In the genomic region with DNA sequence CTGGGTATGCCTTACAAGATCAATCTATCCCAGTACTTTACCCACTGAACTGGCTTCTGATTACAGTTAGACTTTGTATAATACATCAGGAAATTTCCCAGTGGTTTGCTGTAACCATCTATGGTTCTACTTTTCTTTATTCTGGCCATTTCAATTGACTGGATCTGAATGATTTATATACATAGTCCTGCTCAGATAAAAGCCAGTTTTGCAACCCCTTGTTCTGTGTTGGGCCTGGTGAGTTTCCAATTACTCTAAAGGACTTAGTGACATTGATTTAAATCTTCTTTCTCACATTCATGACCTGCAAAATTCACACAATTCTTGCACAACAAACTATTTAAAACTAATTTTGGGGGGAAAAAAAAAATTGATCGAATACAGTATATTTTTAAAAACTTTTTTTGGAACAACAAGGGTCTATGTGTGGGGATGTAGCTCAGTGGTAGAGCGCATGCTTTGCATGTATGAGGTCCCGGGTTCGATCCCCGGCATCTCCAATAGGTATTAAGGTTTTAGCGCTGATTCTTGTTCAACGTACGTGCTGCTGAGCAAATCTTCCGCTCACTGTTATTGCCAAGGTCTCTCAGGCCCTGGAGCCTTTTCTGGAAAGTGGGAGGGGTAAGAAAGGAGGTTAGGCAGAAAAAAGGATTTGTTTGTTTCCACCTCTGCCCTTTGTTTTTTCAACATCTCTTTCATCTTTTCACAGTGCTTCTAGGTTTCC, we compare ENCODE assay signal across 8 cellular contexts.
DNase-seq lines count a peak whose midpoint lies in the region; ATAC-seq and TF ChIP-seq lines count a peak whose summit lies in the region.

No MANE protein-coding gene starts in this region.

- H3K27me3 ChIP-seq in GM06990 (replicated peaks; ENCODE audit: control insufficient read depth, insufficient read depth, low read length): no peaks in the 10 kb centered on the region
- no peaks in the 10 kb centered on the region for H3K27me3 ChIP-seq in MM.1S (replicated peaks; ENCODE audit: insufficient read depth, low read length)
- H3K27me3 ChIP-seq in neuronal stem cell (ENCODE audit: control insufficient read depth in 3 of 3, insufficient read depth in 3 of 3, low read depth in 1 of 3, low read length in 3 of 3): no peaks in the 10 kb centered on the region
- H3K27me3 ChIP-seq in CD4-positive, alpha-beta memory T cell (ENCODE audit: insufficient read depth, low read length): peaks cover 14% of the 10 kb centered on the region
- peaks cover 6% of the 10 kb centered on the region for H3K27me3 ChIP-seq in CD8-positive, alpha-beta memory T cell (ENCODE audit: insufficient read depth, low read length, poor library complexity, severe bottlenecking)

- POLR2A ChIA-PET in CD4-positive, alpha-beta memory T cell (lab: Charles Lee; ENCODE audit: partially characterized antibody): no interaction called here
- POLR2A ChIA-PET in T-cell (lab: Charles Lee): no interaction called here
- POLR2A ChIA-PET in CD8-positive, alpha-beta memory T cell (lab: Charles Lee): no interaction called here

- H3K36me3 ChIP-seq in GM06990 (ENCODE audit: control insufficient read depth, insufficient read depth, low read length) (no peaks in the 10 kb centered on the region), MM.1S (replicated peaks; ENCODE audit: insufficient read depth, low read length) (no peaks in the 10 kb centered on the region), neuronal stem cell (replicated peaks in 1 of 2; ENCODE audit: control insufficient read depth in 2 of 2, insufficient read depth in 2 of 2, low read length in 2 of 2) (no peaks in the 10 kb centered on the region)
- no peaks in the 10 kb centered on the region for H3K36me3 ChIP-seq in CD4-positive, alpha-beta memory T cell (ENCODE audit: insufficient read depth, low read length)
- H3K36me3 ChIP-seq in CD8-positive, alpha-beta memory T cell (ENCODE audit: insufficient read depth, low read length): no peaks in the 10 kb centered on the region

- intact Hi-C loops in activated naive CD4-positive, alpha-beta T cell treated with anti-CD3 and anti-CD28 coated beads for 36 hours (cut with micrococcal nuclease): no loop called here
- intact Hi-C loops in CD4-positive, alpha-beta memory T cell (cut with micrococcal nuclease): no loop called here

- peak overlapping the region; percentile 25; the same call in 1 of the 2 replicates for H3K27ac ChIP-seq in MM.1S (ENCODE audit: low read length)
- no peak overlapping the region for H3K27ac ChIP-seq in neuronal stem cell (replicated peaks; ENCODE audit: low read length)
- no peak overlapping the region for H3K27ac ChIP-seq in CD4-positive, alpha-beta memory T cell (ENCODE audit: low read depth, low read length)
- H3K27ac ChIP-seq in CD8-positive, alpha-beta memory T cell (ENCODE audit: low read depth, low read length): no peak overlapping the region

- H3K4ac ChIP-seq in neuronal stem cell (ENCODE audit: low read length): no peak overlapping the region

- no peaks in the 10 kb centered on the region for H3F3A ChIP-seq in MM.1S (ENCODE audit: insufficient read depth, low read length)

- H3K4me3 ChIP-seq in GM06990 (replicated peaks; ENCODE audit: low read depth, low read length): no peak overlapping the region
- H3K4me3 ChIP-seq in MM.1S (ENCODE audit: low read length): peak overlapping the region; percentile 33
- H3K4me3 ChIP-seq in neuronal stem cell (ENCODE audit: low read length in 2 of 2): peak overlapping the region in 1 of 2 donors; percentile 69
- no peak overlapping the region for H3K4me3 ChIP-seq in CD4-positive, alpha-beta memory T cell (ENCODE audit: low read length in 2 of 2)
- no peak overlapping the region for H3K4me3 ChIP-seq in CD8-positive, alpha-beta memory T cell (ENCODE audit: low read length)

- peaks cover 44% of the 10 kb centered on the region for H3K27me3 Mint-ChIP-seq in activated naive CD4-positive, alpha-beta T cell treated with anti-CD3 and anti-CD28 coated beads for 36 hours (ENCODE audit: low read depth)
- peaks cover 31 to 40% of the 10 kb centered on the region in 2 donors for H3K27me3 Mint-ChIP-seq in CD4-positive, alpha-beta memory T cell
- H3K27me3 Mint-ChIP-seq in T-cell: peaks cover 32 to 53% of the 10 kb centered on the region in 2 donors
- H3K27me3 Mint-ChIP-seq in CD8-positive, alpha-beta memory T cell: peaks cover 21 to 64% of the 10 kb centered on the region in 2 donors

- CTCF ChIA-PET in activated naive CD4-positive, alpha-beta T cell treated with anti-CD3 and anti-CD28 coated beads for 36 hours (lab: Charles Lee): no interaction called here
- CTCF ChIA-PET in CD4-positive, alpha-beta memory T cell (lab: Charles Lee; ENCODE audit: partially characterized antibody): no interaction called here
- CTCF ChIA-PET in T-cell (lab: Charles Lee): no interaction called here
- CTCF ChIA-PET in CD8-positive, alpha-beta memory T cell (lab: Charles Lee): no interaction called here

- no peak overlapping the region for H3K23ac ChIP-seq in neuronal stem cell (ENCODE audit: low read depth, low read length, poor library complexity)

- H4K20me1 ChIP-seq in MM.1S (ENCODE audit: insufficient read depth, low read length): no peaks in the 10 kb centered on the region

- no peak overlapping the region for H4K8ac ChIP-seq in neuronal stem cell (ENCODE audit: low read depth, low read length)

- H3K27ac Mint-ChIP-seq in activated naive CD4-positive, alpha-beta T cell treated with anti-CD3 and anti-CD28 coated beads for 36 hours: peak overlapping the region; percentile 46
- peak overlapping the region in 1 of 7 donors; percentile 20 for H3K27ac Mint-ChIP-seq in CD4-positive, alpha-beta memory T cell
- no peak overlapping the region for H3K27ac Mint-ChIP-seq in T-cell
- H3K27ac Mint-ChIP-seq in CD8-positive, alpha-beta memory T cell: no peak overlapping the region

- TF ChIP-seq CTCF in GM06990 (IDR thresholded peaks at IDR 0.05; ENCODE audit: insufficient read depth, low read length, poor library complexity, severe bottlenecking): no peak
- no peak for TF ChIP-seq CTCF in MM.1S (IDR thresholded peaks at IDR 0.05; ENCODE audit: low read length)

- H3K79me2 ChIP-seq in MM.1S (ENCODE audit: low read length): no peaks in the 10 kb centered on the region

- H3K9me3 Mint-ChIP-seq in activated naive CD4-positive, alpha-beta T cell treated with anti-CD3 and anti-CD28 coated beads for 36 hours: no peaks in the 10 kb centered on the region
- peaks cover 0 to 5% (median 0%) of the 10 kb centered on the region in 8 donors for H3K9me3 Mint-ChIP-seq in CD4-positive, alpha-beta memory T cell
- H3K9me3 Mint-ChIP-seq in T-cell: no peaks in the 10 kb centered on the region
- peaks cover 0 to 2% (median 0%) of the 10 kb centered on the region in 5 donors for H3K9me3 Mint-ChIP-seq in CD8-positive, alpha-beta memory T cell

- H3K9me3 ChIP-seq in MM.1S (replicated peaks; ENCODE audit: insufficient read depth, low read length) (no peaks in the 10 kb centered on the region), neuronal stem cell (replicated peaks in 1 of 2; ENCODE audit: control insufficient read depth in 2 of 2, insufficient read depth in 1 of 2, low read depth in 1 of 2, low read length in 2 of 2) (peaks cover 0 to 2% of the 10 kb centered on the region in 2 donors)
- no peaks in the 10 kb centered on the region for H3K9me3 ChIP-seq in CD4-positive, alpha-beta memory T cell (ENCODE audit: control insufficient read depth in 1 of 2, low read length in 2 of 2)
- H3K9me3 ChIP-seq in CD8-positive, alpha-beta memory T cell (ENCODE audit: low read length): no peaks in the 10 kb centered on the region

- no peak overlapping the region for H3K14ac ChIP-seq in neuronal stem cell (ENCODE audit: low read length)

- H2BK15ac ChIP-seq in neuronal stem cell (ENCODE audit: low read length): no peak overlapping the region

- WGBS in neuronal stem cell (ENCODE audit: extremely low coverage in 2 of 2, insufficient read length in 2 of 2, insufficient replicate concordance in 1 of 2), 2 donors: no CpG with 5 or more reads among the region's 9 CpGs

- H2BK12ac ChIP-seq in neuronal stem cell (ENCODE audit: low read length): no peak overlapping the region

- no peak overlapping the region for H3K18ac ChIP-seq in neuronal stem cell (ENCODE audit: low read length)

- peak; percentile 36 for DNase-seq in GM06990 (ENCODE audit: extremely low read depth, insufficient read length)
- DNase-seq in MM.1S: peak; percentile 35
- DNase-seq in activated naive CD4-positive, alpha-beta T cell treated with anti-CD3 and anti-CD28 coated beads for 36 hours: peak; percentile 61
- no peak for DNase-seq in neuronal stem cell (ENCODE audit: low spot score)
- no peak for DNase-seq in CD4-positive, alpha-beta memory T cell
- no peak for DNase-seq in T-cell
- no peak for DNase-seq in CD8-positive, alpha-beta memory T cell

- H3K4me1 Mint-ChIP-seq in activated naive CD4-positive, alpha-beta T cell treated with anti-CD3 and anti-CD28 coated beads for 36 hours (ENCODE audit: low read depth): peaks cover under 1% of the 10 kb centered on the region
- H3K4me1 Mint-ChIP-seq in CD4-positive, alpha-beta memory T cell: peaks cover under 1 to 4% (median 2%) of the 10 kb centered on the region in 4 donors
- peaks cover 2 to 4% (median 3%) of the 10 kb centered on the region in 3 donors for H3K4me1 Mint-ChIP-seq in T-cell
- H3K4me1 Mint-ChIP-seq in CD8-positive, alpha-beta memory T cell: peaks cover 4 to 6% (median 4%) of the 10 kb centered on the region in 3 donors

- H3K9me2 ChIP-seq in MM.1S (replicated peaks; ENCODE audit: insufficient read depth, low read length): no peaks in the 10 kb centered on the region

- H3K4me2 ChIP-seq in MM.1S (ENCODE audit: low read depth, low read length): no peak overlapping the region; the same call in 1 of the 2 replicates
- H3K4me2 ChIP-seq in neuronal stem cell (ENCODE audit: insufficient read depth, low read length, poor library complexity, severe bottlenecking): peak overlapping the region; percentile 32

- ATAC-seq in T-cell (replicated peaks in 1 of 4) (no peak), GM21723 (IDR thresholded peaks at IDR 0.05; ENCODE audit: unreplicated experiment) (no peak)

- no peak overlapping the region for H3K4me3 Mint-ChIP-seq in activated naive CD4-positive, alpha-beta T cell treated with anti-CD3 and anti-CD28 coated beads for 36 hours
- H3K4me3 Mint-ChIP-seq in CD4-positive, alpha-beta memory T cell: no peak overlapping the region
- H3K4me3 Mint-ChIP-seq in T-cell: no peak overlapping the region
- H3K4me3 Mint-ChIP-seq in CD8-positive, alpha-beta memory T cell: no peak overlapping the region

- H3K4me1 ChIP-seq in MM.1S (ENCODE audit: low read length) (no peaks in the 10 kb centered on the region), neuronal stem cell (ENCODE audit: control insufficient read depth in 2 of 2, insufficient read depth in 1 of 2, low read depth in 1 of 2, low read length in 2 of 2) (peaks cover 0 to 2% of the 10 kb centered on the region in 2 donors)
- H3K4me1 ChIP-seq in CD4-positive, alpha-beta memory T cell (ENCODE audit: insufficient read depth, low read length): peaks cover 2% of the 10 kb centered on the region
- H3K4me1 ChIP-seq in CD8-positive, alpha-beta memory T cell (ENCODE audit: insufficient read depth, low read length): peaks cover under 1% of the 10 kb centered on the region

- H3K9ac ChIP-seq in MM.1S (ENCODE audit: low read length): no peak overlapping the region
- H3K9ac ChIP-seq in neuronal stem cell (ENCODE audit: low read depth, low read length, poor library complexity): no peak overlapping the region

- H2BK5ac ChIP-seq in neuronal stem cell (ENCODE audit: low read length): no peak overlapping the region

- H2AK5ac ChIP-seq in neuronal stem cell (ENCODE audit: low read depth, low read length): no peak overlapping the region

- no peaks in the 10 kb centered on the region for H3K36me3 Mint-ChIP-seq in activated naive CD4-positive, alpha-beta T cell treated with anti-CD3 and anti-CD28 coated beads for 36 hours (ENCODE audit: low read depth)
- no peaks in the 10 kb centered on the region for H3K36me3 Mint-ChIP-seq in CD4-positive, alpha-beta memory T cell
- H3K36me3 Mint-ChIP-seq in T-cell: no peaks in the 10 kb centered on the region
- peaks cover 0 to 3% (median 0%) of the 10 kb centered on the region in 3 donors for H3K36me3 Mint-ChIP-seq in CD8-positive, alpha-beta memory T cell

- H2BK120ac ChIP-seq in neuronal stem cell (ENCODE audit: low read depth, low read length): no peak overlapping the region

- H4K91ac ChIP-seq in neuronal stem cell (ENCODE audit: low read depth, low read length, poor library complexity): no peak overlapping the region

- no peaks in the 10 kb centered on the region for H3K79me1 ChIP-seq in neuronal stem cell (ENCODE audit: low read depth, low read length)

- H2AFZ ChIP-seq in MM.1S (ENCODE audit: low read length): no peak overlapping the region
- H2AFZ ChIP-seq in neuronal stem cell (ENCODE audit: low read length): no peak overlapping the region

Comparison
In these comparisons a context has a peak if more than half of its experiments do, and no peak if none do; other contexts are left out.
1. DNase-seq: peak in GM06990 (single experiment), MM.1S (single experiment) and activated naive CD4-positive, alpha-beta T cell treated with anti-CD3 and anti-CD28 coated beads for 36 hours (single experiment); none in neuronal stem cell (single experiment), CD4-positive, alpha-beta memory T cell (0 of 5), T-cell (0 of 34) and CD8-positive, alpha-beta memory T cell (0 of 5).